In genomic region chrX:443676-444210, GRCh38 we compare ENCODE assay signal across 30 cellular contexts.
"Had no signal": no experiment of that assay in that cellular context is flagged by ENCODE, and none has a peak within 500 bp of the region (broad histone marks: within the 10 kb centered on the region; RNA-seq: fewer than 3 reads in every experiment).

No MANE protein-coding gene starts in this region.

- H3K9me3 ChIP-seq: adrenal gland, body of pancreas, mucosa of descending colon, neutrophil had no signal

- H3K4me2 ChIP-seq: smooth muscle cell had no signal

- H3K4me3 Mint-ChIP-seq: activated CD4-positive, alpha-beta memory T cell treated with anti-CD3 and anti-CD28 coated beads for 36 hours; activated CD4-positive, alpha-beta T cell treated with anti-CD3 and anti-CD28 coated beads, Interleukin-2, amount 10 ng/mL, durations not matched to agents 24 days and 14 days; activated naive CD4-positive, alpha-beta T cell treated with anti-CD3 and anti-CD28 coated beads for 36 hours; activated naive CD8-positive, alpha-beta T cell treated with anti-CD3 and anti-CD28 coated beads for 36 hours; activated T-helper 1 cell treated with anti-CD3 and anti-CD28 coated beads, Interleukin-12 subunit alpha, Interleukin-12 subunit beta, Interleukin-2, Interleukin-4 antibody, amounts not matched to agents 30 ng/mL and 10 ng/mL and 1 ng/mL, durations not matched to agents 14 hours and 24 hours and 36 hours; nephron; T-helper 1 cell treated with Interleukin-12 subunit alpha and Interleukin-12 subunit beta and Interleukin-4 antibody, amounts not matched to agents 30 μg/mL and 1 μg/mL, for 36 hours had no signal

- H3K4me1 ChIP-seq: adrenal gland, body of pancreas had no signal

- DNase-seq: activated CD4-positive, alpha-beta memory T cell treated with anti-CD3 and anti-CD28 coated beads for 36 hours; activated CD4-positive, alpha-beta T cell treated with anti-CD3 and anti-CD28 coated beads, Interleukin-2, amount 10 ng/mL, durations not matched to agents 24 days and 14 days; activated CD8-positive, alpha-beta memory T cell treated with anti-CD3 and anti-CD28 coated beads, Interleukin-2, amount 50 U/mL, for 4 hours; activated effector memory CD4-positive, alpha-beta T cell treated with anti-CD3 and anti-CD28 coated beads, Interleukin-2, amount 50 U/mL, for 16 hours; activated naive CD8-positive, alpha-beta T cell treated with anti-CD3 and anti-CD28 coated beads for 36 hours; activated T-cell treated with anti-CD3 and anti-CD28 coated beads, Interleukin-2, amount 50 U/mL, for 1 hour; adrenal gland; body of pancreas; cerebellar nuclear complex; foreskin melanocyte; islet precursor cell; left cardiac atrium; left ventricle myocardium superior; stimulated activated CD4-positive, alpha-beta T cell treated with anti-CD3 and anti-CD28 coated beads, Interleukin-15, amount 100 ng/mL, for 24 hours; stimulated activated naive CD4-positive, alpha-beta T cell; T-helper 9 cell; WERI-Rb-1 had no signal

- H3K4me1 Mint-ChIP-seq: activated naive CD8-positive, alpha-beta T cell treated with anti-CD3 and anti-CD28 coated beads for 36 hours had no signal

- H3K27ac ChIP-seq: adrenal gland, body of pancreas, coronary artery, dorsolateral prefrontal cortex, neutrophil, tibial nerve, WERI-Rb-1 had no signal

- H3K9me3 Mint-ChIP-seq: activated naive CD8-positive, alpha-beta T cell treated with anti-CD3 and anti-CD28 coated beads for 36 hours had no signal

- H3K27ac Mint-ChIP-seq: activated CD4-positive, alpha-beta memory T cell treated with anti-CD3 and anti-CD28 coated beads for 36 hours; activated CD4-positive, alpha-beta T cell treated with anti-CD3 and anti-CD28 coated beads, Interleukin-2, amount 10 ng/mL, durations not matched to agents 24 days and 14 days; activated naive CD4-positive, alpha-beta T cell treated with anti-CD3 and anti-CD28 coated beads for 36 hours; activated naive CD8-positive, alpha-beta T cell treated with anti-CD3 and anti-CD28 coated beads for 36 hours; activated T-helper 1 cell treated with anti-CD3 and anti-CD28 coated beads, Interleukin-12 subunit alpha, Interleukin-12 subunit beta, Interleukin-2, Interleukin-4 antibody, amounts not matched to agents 30 ng/mL and 10 ng/mL and 1 ng/mL, durations not matched to agents 14 hours and 24 hours and 36 hours; nephron; progenitor cell of endocrine pancreas; T-helper 1 cell treated with Interleukin-12 subunit alpha and Interleukin-12 subunit beta and Interleukin-4 antibody, amounts not matched to agents 30 μg/mL and 1 μg/mL, for 36 hours had no signal

- ATAC-seq: body of pancreas, esophagus mucosa, left cardiac atrium, left ventricle myocardium superior, mucosa of descending colon, sciatic nerve had no signal

- H3K27me3 Mint-ChIP-seq: activated CD4-positive, alpha-beta memory T cell treated with anti-CD3 and anti-CD28 coated beads for 36 hours; activated CD4-positive, alpha-beta T cell treated with anti-CD3 and anti-CD28 coated beads, Interleukin-2, amount 10 ng/mL, durations not matched to agents 24 days and 14 days; activated naive CD8-positive, alpha-beta T cell treated with anti-CD3 and anti-CD28 coated beads for 36 hours had no signal

- H3K27me3 ChIP-seq: body of pancreas had no signal

- H3K36me3 ChIP-seq: adrenal gland, neutrophil, tibial nerve, WERI-Rb-1 had no signal

- H3K4me3 ChIP-seq: adrenal gland, body of pancreas, coronary artery, dorsolateral prefrontal cortex, mucosa of descending colon, smooth muscle cell, tibial nerve had no signal

- H3K36me3 Mint-ChIP-seq: activated CD4-positive, alpha-beta memory T cell treated with anti-CD3 and anti-CD28 coated beads for 36 hours; activated naive CD8-positive, alpha-beta T cell treated with anti-CD3 and anti-CD28 coated beads for 36 hours had no signal
